ENCODE assay signal across 20 cellular contexts in genomic region chrX:6748595-6748994, GRCh38.
DNase-seq lines count a peak whose midpoint lies in the region; ATAC-seq, FAIRE-seq and TF ChIP-seq lines count a peak whose summit lies in the region.
"Had no signal": no experiment of that assay in that cellular context is flagged by ENCODE, and none has a peak within 500 bp of the region (broad histone marks: within the 10 kb centered on the region; RNA-seq: fewer than 3 reads in every experiment).

No MANE protein-coding gene starts in this region.

- no peak for DNase-seq in GM18507 (ENCODE audit: extremely low spot score, insufficient read length, low read depth)
- peak; percentile 63 for DNase-seq in RPMI8226
- no peak for DNase-seq in transverse colon
- DNase-seq in left ventricle myocardium inferior = no peak
- no peak for DNase-seq in small intestine
- DNase-seq in mucosa of descending colon = no peak
- DNase-seq: DMS153, EL, HCEC 1CT, KBM-7, NCI-H1092 treated with DMSO at 0.1 percent for 48 hours, NCI-H1694 treated with DMSO at 0.1 percent for 48 hours, NCI-H446 treated with DMSO at 0.1 percent for 48 hours, NCI-H774, SIG-M5, T-helper 17 cell had no signal

- no peak for TF ChIP-seq EP300 in transverse colon (IDR thresholded peaks at IDR 0.05; ENCODE audit: low read depth)

- intact Hi-C loops in transverse colon (cut with DNase I; ENCODE audit: low total_unique reads) = no loop called here
- intact Hi-C loops in left ventricle myocardium inferior (cut with micrococcal nuclease) = no loop called here
- intact Hi-C loops in mucosa of descending colon (cut with DNase I, micrococcal nuclease) = no loop called here

- H3K4me1 ChIP-seq in transverse colon (no peaks in the 10 kb centered on the region), left ventricle myocardium inferior (no peaks in the 10 kb centered on the region), small intestine (ENCODE audit: control insufficient read depth in 2 of 2, insufficient read depth in 1 of 2, low read depth in 1 of 2, low read length in 1 of 2) (no peaks in the 10 kb centered on the region), mucosa of descending colon (ENCODE audit: low read depth) (no peaks in the 10 kb centered on the region)

- H3K27me3 ChIP-seq in transverse colon (no peaks in the 10 kb centered on the region), left ventricle myocardium inferior (ENCODE audit: low read depth) (no peaks in the 10 kb centered on the region), small intestine (ENCODE audit: control insufficient read depth in 2 of 2, insufficient read depth in 2 of 2, low read length in 2 of 2) (no peaks in the 10 kb centered on the region)

- H3K4me3 ChIP-seq in transverse colon (no peak overlapping the region), left ventricle myocardium inferior (no peak overlapping the region), small intestine (ENCODE audit: low read depth in 1 of 2, low read length in 2 of 2) (no peak overlapping the region), mucosa of descending colon (no peak overlapping the region)

- no peak for TF ChIP-seq POLR2A in transverse colon (IDR thresholded peaks at IDR 0.05)

- peak; percentile 59 for ATAC-seq in GM19324 (IDR thresholded peaks at IDR 0.05; ENCODE audit: low FRiP score, unreplicated experiment)
- ATAC-seq in HG02763 (IDR thresholded peaks at IDR 0.05; ENCODE audit: unreplicated experiment) = peak; percentile 59
- no peak for ATAC-seq in mucosa of descending colon
- ATAC-seq: T-helper 17 cell had no signal

- FAIRE-seq in GM18507 (lab: Jason Lieb, UNC) (peak; percentile 71), small intestine (lab: Jason Lieb, UNC) (no peak)
- FAIRE-seq: A204.1 had no signal

- H3K27ac ChIP-seq in transverse colon (no peak overlapping the region), left ventricle myocardium inferior (replicated peaks) (no peak overlapping the region), small intestine (ENCODE audit: low read depth in 1 of 2, low read length in 1 of 2) (no peak overlapping the region)
- H3K27ac ChIP-seq: C4-2B had no signal

- in situ Hi-C loops in transverse colon (cut with MboI; ENCODE audit: low pct_ligation_motif_present in 1 of 4, low pct_unique_long_range_greater_than_20kb in 1 of 4, low sequenced_read_pairs in 3 of 4) = no loop called here

- 82 to 90% methylated on average over 2 to 3 of the region's 3 CpGs for WGBS in transverse colon (ENCODE audit: low coverage in 1 of 2), 2 donors
- WGBS in small intestine, 3 donors = 80 to 91% (median 87%) methylated on average over 3 of the region's 3 CpGs

- TF ChIP-seq CTCF in transverse colon (IDR thresholded peaks at IDR 0.05) (no peak), left ventricle myocardium inferior (IDR thresholded peaks at IDR 0.05; ENCODE audit: borderline replicate concordance) (no peak), mucosa of descending colon (IDR thresholded peaks at IDR 0.05) (no peak)

- H3K36me3 ChIP-seq in transverse colon (no peaks in the 10 kb centered on the region), left ventricle myocardium inferior (no peaks in the 10 kb centered on the region), small intestine (ENCODE audit: control insufficient read depth in 2 of 2, insufficient read depth in 2 of 2, low read length in 2 of 2) (no peaks in the 10 kb centered on the region), mucosa of descending colon (ENCODE audit: low read depth) (no peaks in the 10 kb centered on the region)

- H3K9me3 ChIP-seq in transverse colon (no peaks in the 10 kb centered on the region), left ventricle myocardium inferior (replicated peaks) (no peaks in the 10 kb centered on the region), small intestine (ENCODE audit: control insufficient read depth, low read depth) (no peaks in the 10 kb centered on the region), mucosa of descending colon (no peaks in the 10 kb centered on the region)
